ENCODE assay signal across 9 cellular contexts in the genomic region with DNA sequence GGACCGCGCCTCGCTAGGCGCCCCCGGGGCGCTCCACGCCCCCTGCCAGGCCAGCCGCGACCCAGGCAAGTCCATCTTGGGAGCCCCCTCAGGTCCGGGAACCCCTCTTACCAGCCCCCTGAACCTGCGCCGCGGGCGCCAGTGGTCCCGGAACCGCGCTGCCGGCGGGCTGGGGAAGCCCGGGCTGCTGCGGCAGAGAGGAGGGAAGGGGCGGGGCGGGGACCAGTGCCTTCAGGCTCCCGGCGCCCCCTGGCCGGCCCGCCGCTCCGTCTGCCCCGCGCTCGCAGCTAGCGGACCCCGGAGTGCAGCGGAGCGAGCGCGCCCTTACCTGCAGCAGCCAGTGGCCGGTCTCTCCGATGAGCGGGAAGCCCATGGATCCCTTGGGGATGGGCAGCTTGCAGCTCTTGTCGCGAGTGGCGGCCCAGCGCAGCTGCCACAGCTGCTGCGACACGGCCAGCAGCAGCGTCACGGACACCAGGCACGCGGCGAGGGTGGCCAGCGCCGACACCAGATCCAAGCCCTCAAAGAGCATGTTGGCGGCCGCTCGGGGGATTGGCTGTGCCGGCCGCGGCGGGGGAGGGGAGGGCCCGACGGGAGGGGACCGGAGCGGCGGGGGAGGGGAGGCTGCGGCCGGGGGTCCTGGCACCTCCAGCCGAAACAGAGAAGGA. TPM values are rescaled to one million over a fixed set of nuclear protein-coding genes. Genes with fewer than 3 reads are reported as not detected.
DNase-seq lines count a peak whose midpoint lies in the region; ATAC-seq and TF ChIP-seq lines count a peak whose summit lies in the region.
"Had no signal": no experiment of that assay in that cellular context is flagged by ENCODE, and none has a peak within 500 bp of the region (broad histone marks: within the 10 kb centered on the region; RNA-seq: fewer than 3 reads in every experiment).

TSS of gene CYP26B1 (minus strand) at position 560 of the 668 bp plus-strand sequence. CDS start at position 532, 28 bp downstream.

- ATAC-seq in GM18511 (IDR thresholded peaks at IDR 0.05; ENCODE audit: unreplicated experiment) = no peak

- intact Hi-C loops in uterus (cut with DNase I; ENCODE audit: low total_unique reads) = no loop called here

- no peak within 1 kb of the TSS for H3K9ac ChIP-seq in duodenal mucosa (ENCODE audit: low read depth in 1 of 2, low read length in 2 of 2)

- CTCF ChIA-PET in CD8-positive, alpha-beta memory T cell (lab: Charles Lee) = no interaction called here

- peaks cover 0 to 6% (median 3%) of the 10 kb centered on the region in 5 donors for H3K9me3 Mint-ChIP-seq in CD8-positive, alpha-beta memory T cell

- DNase-seq in CD8-positive, alpha-beta memory T cell = peak in 1 of 5 donors; percentile 31
- DNase-seq in NCI-H2171 treated with DMSO at 0.1 percent for 48 hours (lab: John Stamatoyannopoulos, UW) = peak; percentile 7
- DNase-seq in midbrain (lab: John Stamatoyannopoulos, UW) = peak; percentile 6
- peak; percentile 8 to 15 for DNase-seq in uterus
- no peak for DNase-seq in OCI-M1 (lab: John Stamatoyannopoulos, UW)
- no peak for DNase-seq in NCI-H446 treated with DMSO at 0.1 percent for 48 hours (lab: John Stamatoyannopoulos, UW)

- peaks cover 43% of the 10 kb centered on the region for H3K27me3 ChIP-seq in CD8-positive, alpha-beta memory T cell (ENCODE audit: insufficient read depth, low read length, poor library complexity, severe bottlenecking)
- H3K27me3 ChIP-seq in duodenal mucosa (ENCODE audit: control insufficient read depth in 1 of 2, insufficient read depth in 2 of 2, low read length in 2 of 2) (peaks cover 39 to 43% of the 10 kb centered on the region in 2 donors), uterus (peaks cover 38 to 39% of the 10 kb centered on the region in 2 donors)

- no peak for TF ChIP-seq POLR2A in uterus (IDR thresholded peaks at IDR 0.05)

- H3K4me3 ChIP-seq in CD8-positive, alpha-beta memory T cell (ENCODE audit: low read length) = no peak within 1 kb of the TSS
- H3K4me3 ChIP-seq in duodenal mucosa (ENCODE audit: low read depth in 1 of 2, low read length in 2 of 2) (peak within 1 kb of the TSS; percentile 54 to 65), uterus (peak within 1 kb of the TSS in 1 of 2 donors; percentile 40)

- H3K4me1 ChIP-seq in CD8-positive, alpha-beta memory T cell (ENCODE audit: insufficient read depth, low read length) = peaks cover 12% of the 10 kb centered on the region
- peaks cover 43 to 60% of the 10 kb centered on the region in 2 donors for H3K4me1 ChIP-seq in duodenal mucosa (ENCODE audit: control insufficient read depth in 1 of 2, insufficient read depth in 2 of 2, low read length in 2 of 2)
- H3K4me1 ChIP-seq in uterus = peaks cover 0 to 48% of the 10 kb centered on the region in 2 donors

- no peak within 1 kb of the TSS for H3K27ac ChIP-seq in CD8-positive, alpha-beta memory T cell (ENCODE audit: low read depth, low read length)
- no peak within 1 kb of the TSS for H3K27ac ChIP-seq in duodenal mucosa (ENCODE audit: low read depth, low read length)
- no peak within 1 kb of the TSS for H3K27ac ChIP-seq in uterus
- H3K27ac ChIP-seq: epithelial cell of prostate had no signal

- H3K4me3 Mint-ChIP-seq in CD8-positive, alpha-beta memory T cell = peak within 1 kb of the TSS; percentile 73 to 90 (median 83)

- H3K36me3 ChIP-seq in CD8-positive, alpha-beta memory T cell (ENCODE audit: insufficient read depth, low read length) = no peaks in the 10 kb centered on the region
- H3K36me3 ChIP-seq in duodenal mucosa (ENCODE audit: control insufficient read depth in 1 of 2, insufficient read depth in 2 of 2, low read length in 2 of 2) (no peaks in the 10 kb centered on the region), uterus (no peaks in the 10 kb centered on the region)

- H3K9me3 ChIP-seq in CD8-positive, alpha-beta memory T cell (ENCODE audit: low read length) = no peaks in the 10 kb centered on the region
- no peaks in the 10 kb centered on the region for H3K9me3 ChIP-seq in duodenal mucosa (ENCODE audit: control insufficient read depth in 1 of 2, low read length in 2 of 2)
- H3K9me3 ChIP-seq in uterus = no peaks in the 10 kb centered on the region

- peaks cover 34 to 57% (median 51%) of the 10 kb centered on the region in 3 donors for H3K4me1 Mint-ChIP-seq in CD8-positive, alpha-beta memory T cell

- peak within 1 kb of the TSS in 1 of 8 donors; percentile 31 for H3K27ac Mint-ChIP-seq in CD8-positive, alpha-beta memory T cell

- H3K36me3 Mint-ChIP-seq in CD8-positive, alpha-beta memory T cell = no peaks in the 10 kb centered on the region

- POLR2A ChIA-PET in CD8-positive, alpha-beta memory T cell (lab: Charles Lee) = no interaction called here

- H3K27me3 Mint-ChIP-seq in CD8-positive, alpha-beta memory T cell = peaks cover 53 to 77% of the 10 kb centered on the region in 2 donors

- TF ChIP-seq CTCF in uterus (IDR thresholded peaks at IDR 0.05) = no peak

RNA-seq across cellular contexts. Expression of gene CYP26B1, which starts in this region (rescaled TPM):
- total RNA-seq in CD8-positive, alpha-beta memory T cell = not detected
- not detected for polyA plus RNA-seq in CD8-positive, alpha-beta memory T cell
- 1 to 10 TPM in 2 of 4 donors, under 1 TPM in 1, not detected in 1; 0.59 to 6.5 (median 1.4) TPM for total RNA-seq in uterus

Comparison
In these comparisons a context has a peak if more than half of its experiments do, and no peak if none do; other contexts are left out.
1. DNase-seq: peak in NCI-H2171 treated with DMSO at 0.1 percent for 48 hours (single experiment), midbrain (single experiment) and uterus (2 of 2); none in OCI-M1 (single experiment) and NCI-H446 treated with DMSO at 0.1 percent for 48 hours (single experiment).